In genomic region chr20:25065625-25066338, GRCh38 we compare ENCODE assay signal across 1 cellular context.
A peak's percentile ranks its signal among the peaks of the same experiment; 100 is the strongest.
TF ChIP-seq lines count a peak whose summit lies in the region.

No MANE protein-coding gene starts in this region.

TF ChIP-seq in HepG2, 621 proteins besides CTCF, POLR2A, EP300 and RAD21 (continued from another document):
- TF ChIP-seq THRA (CRISPR knock-in tag; IDR thresholded peaks at IDR 0.05; ENCODE audit: borderline replicate concordance) (no peak), ZNF609 (CRISPR knock-in tag; IDR thresholded peaks at IDR 0.05; ENCODE audit: borderline replicate concordance) (no peak), ZNF768 (CRISPR knock-in tag; IDR thresholded peaks at IDR 0.05) (no peak), MXI1 (IDR thresholded peaks at IDR 0.05; ENCODE audit: borderline replicate concordance, low read depth, low read length) (0 out of 3 replicates have a peak, but pooled peaks have one; percentile 32), MED8 (CRISPR knock-in tag; IDR thresholded peaks at IDR 0.05; ENCODE audit: insufficient replicate concordance) (no peak), ZNF329 (CRISPR knock-in tag; IDR thresholded peaks at IDR 0.05; ENCODE audit: low read depth) (no peak), STAG1 (CRISPR knock-in tag; IDR thresholded peaks at IDR 0.05) (peak; percentile 97), REPIN1 (CRISPR knock-in tag; IDR thresholded peaks at IDR 0.05; ENCODE audit: borderline replicate concordance, low read depth) (0 out of 2 replicates have a peak, but pooled peaks have one; percentile 34), SSRP1 (CRISPR knock-in tag; IDR thresholded peaks at IDR 0.05) (no peak), ZBTB20 (CRISPR knock-in tag; IDR thresholded peaks at IDR 0.05; ENCODE audit: borderline replicate concordance, low read depth) (no peak), FUBP1 (CRISPR knock-in tag; IDR thresholded peaks at IDR 0.05; ENCODE audit: borderline replicate concordance) (no peak), CBX2 (IDR thresholded peaks at IDR 0.05; ENCODE audit: low read depth, low read length) (no peak), CBX2 (CRISPR knock-in tag; IDR thresholded peaks at IDR 0.05; ENCODE audit: low read depth) (peak; percentile 71; the same call in 1 of the 2 replicates), STAT5B (CRISPR knock-in tag; IDR thresholded peaks at IDR 0.05) (no peak), ZNF841 (CRISPR knock-in tag; IDR thresholded peaks at IDR 0.05; ENCODE audit: borderline replicate concordance) (no peak), TCF7L2 (IDR thresholded peaks at IDR 0.05; ENCODE audit: low read depth, low read length) (no peak), MYPOP (CRISPR knock-in tag; IDR thresholded peaks at IDR 0.05) (0 out of 2 replicates have a peak, but pooled peaks have one; percentile 52), NFKBIZ (CRISPR knock-in tag; IDR thresholded peaks at IDR 0.05) (no peak), GLMP (CRISPR knock-in tag; IDR thresholded peaks at IDR 0.05; ENCODE audit: borderline replicate concordance) (no peak), ZNF619 (CRISPR knock-in tag; IDR thresholded peaks at IDR 0.05) (no peak), EZH2 (conservative IDR thresholded peaks at IDR 0.05; ENCODE audit: low read depth, low read length) (no peak)
- TF ChIP-seq, protein P1, sequence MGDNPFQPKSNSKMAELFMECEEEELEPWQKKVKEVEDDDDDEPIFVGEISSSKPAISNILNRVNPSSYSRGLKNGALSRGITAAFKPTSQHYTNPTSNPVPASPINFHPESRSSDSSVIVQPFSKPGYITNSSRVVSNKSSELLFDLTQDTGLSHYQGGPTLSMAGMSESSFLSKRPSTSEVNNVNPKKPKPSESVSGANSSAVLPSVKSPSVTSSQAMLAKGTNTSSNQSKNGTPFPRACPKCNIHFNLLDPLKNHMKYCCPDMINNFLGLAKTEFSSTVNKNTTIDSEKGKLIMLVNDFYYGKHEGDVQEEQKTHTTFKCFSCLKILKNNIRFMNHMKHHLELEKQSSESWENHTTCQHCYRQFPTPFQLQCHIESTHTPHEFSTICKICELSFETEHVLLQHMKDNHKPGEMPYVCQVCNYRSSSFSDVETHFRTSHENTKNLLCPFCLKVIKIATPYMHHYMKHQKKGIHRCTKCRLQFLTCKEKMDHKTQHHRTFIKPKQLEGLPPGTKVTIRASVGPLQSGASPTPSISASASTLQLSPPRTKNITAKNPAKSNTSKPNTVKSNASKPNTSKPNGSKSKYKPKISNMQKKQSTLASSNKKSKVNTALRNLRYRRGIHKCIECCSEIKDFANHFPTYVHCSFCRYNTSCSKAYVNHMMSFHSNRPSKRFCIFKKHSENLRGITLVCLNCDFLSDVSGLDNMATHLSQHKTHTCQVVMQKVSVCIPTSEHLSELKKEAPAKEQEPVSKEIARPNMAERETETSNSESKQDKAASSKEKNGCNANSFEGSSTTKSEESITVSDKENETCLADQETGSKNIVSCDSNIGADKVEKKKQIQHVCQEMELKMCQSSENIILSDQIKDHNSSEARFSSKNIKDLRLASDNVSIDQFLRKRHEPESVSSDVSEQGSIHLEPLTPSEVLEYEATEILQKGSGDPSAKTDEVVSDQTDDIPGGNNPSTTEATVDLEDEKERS (CRISPR knock-in tag; IDR thresholded peaks at IDR 0.05) = no peak
- TF ChIP-seq, protein P2, sequence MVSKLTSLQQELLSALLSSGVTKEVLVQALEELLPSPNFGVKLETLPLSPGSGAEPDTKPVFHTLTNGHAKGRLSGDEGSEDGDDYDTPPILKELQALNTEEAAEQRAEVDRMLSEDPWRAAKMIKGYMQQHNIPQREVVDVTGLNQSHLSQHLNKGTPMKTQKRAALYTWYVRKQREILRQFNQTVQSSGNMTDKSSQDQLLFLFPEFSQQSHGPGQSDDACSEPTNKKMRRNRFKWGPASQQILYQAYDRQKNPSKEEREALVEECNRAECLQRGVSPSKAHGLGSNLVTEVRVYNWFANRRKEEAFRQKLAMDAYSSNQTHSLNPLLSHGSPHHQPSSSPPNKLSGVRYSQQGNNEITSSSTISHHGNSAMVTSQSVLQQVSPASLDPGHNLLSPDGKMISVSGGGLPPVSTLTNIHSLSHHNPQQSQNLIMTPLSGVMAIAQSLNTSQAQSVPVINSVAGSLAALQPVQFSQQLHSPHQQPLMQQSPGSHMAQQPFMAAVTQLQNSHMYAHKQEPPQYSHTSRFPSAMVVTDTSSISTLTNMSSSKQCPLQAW (CRISPR knock-in tag; IDR thresholded peaks at IDR 0.05) = 0 out of 2 replicates have a peak, but pooled peaks have one; percentile 29
